Comparison of ENCODE assay signal across 33 cellular contexts in the genomic region with DNA sequence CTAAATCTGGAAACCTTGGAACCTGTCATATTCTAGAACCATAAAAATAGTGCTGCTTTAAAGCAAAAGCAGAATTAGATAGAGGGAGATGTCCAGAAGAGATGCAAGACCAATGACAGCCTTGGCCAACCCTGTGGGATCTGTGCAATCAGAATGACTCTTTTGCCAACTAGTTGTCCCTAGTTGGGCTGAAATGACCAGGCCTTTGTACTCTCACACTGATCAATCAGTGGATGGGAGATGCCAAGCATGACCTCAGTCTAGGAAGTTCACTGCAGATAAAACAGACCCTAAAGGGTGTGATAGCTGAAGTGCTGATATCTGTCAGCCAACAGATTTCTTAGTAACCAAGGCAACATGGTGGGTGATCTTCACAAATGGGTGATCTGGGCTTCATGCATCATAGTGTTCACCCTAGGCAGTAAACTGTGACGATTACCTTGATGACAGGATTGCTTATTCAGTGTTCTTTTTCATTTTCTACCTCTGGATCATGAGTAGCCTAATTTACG.
"Had no signal": no experiment of that assay in that cellular context is flagged by ENCODE, and none has a peak within 500 bp of the region (broad histone marks: within the 10 kb centered on the region; RNA-seq: fewer than 3 reads in every experiment).

No MANE protein-coding gene starts in this region.

- DNase-seq: activated CD4-positive, alpha-beta memory T cell treated with anti-CD3 and anti-CD28 coated beads for 36 hours; activated CD4-positive, alpha-beta T cell treated with anti-CD3 and anti-CD28 coated beads for 48 hours; activated CD8-positive, alpha-beta memory T cell treated with anti-CD3 and anti-CD28 coated beads, Interleukin-2, amount 50 U/mL, for 48 hours; activated gamma-delta T cell; activated naive CD4-positive, alpha-beta T cell treated with anti-CD3 and anti-CD28 coated beads, Interleukin-2, amount 10 ng/mL, durations not matched to agents 7 days and 5 days; activated naive CD8-positive, alpha-beta T cell treated with anti-CD3 and anti-CD28 coated beads, Interleukin-2, amount 10 ng/mL, durations not matched to agents 7 days and 5 days; activated T-cell treated with anti-CD3 and anti-CD28 coated beads, Interleukin-2, amount 50 U/mL, for 24 hours; caudate nucleus; endodermal cell; foreskin keratinocyte; heart left ventricle; hypothalamus; left ventricle myocardium superior; mammary epithelial cell; naive thymus-derived CD4-positive, alpha-beta T cell; occipital lobe; psoas muscle; stimulated activated CD4-positive, alpha-beta T cell treated with anti-CD3 and anti-CD28 coated beads, Interleukin-15, amount 100 ng/mL, for 24 hours; stimulated activated CD4-positive, alpha-beta T cell treated with anti-CD3 and anti-CD28 coated beads, Interleukin-2, amount 100 ng/mL, for 24 hours; stimulated activated naive CD4-positive, alpha-beta T cell; T-helper 17 cell; tibial artery; upper lobe of right lung had no signal

- H3K27me3 ChIP-seq: ascending aorta, foreskin keratinocyte, heart left ventricle, right atrium auricular region, suprapubic skin, tibial artery, upper lobe of right lung had no signal

- H3K4me1 ChIP-seq: ascending aorta, parathyroid adenoma, psoas muscle, right atrium auricular region, suprapubic skin, tibial artery, upper lobe of right lung had no signal

- H3K79me2 ChIP-seq: parathyroid adenoma had no signal

- H3K9ac ChIP-seq: parathyroid adenoma had no signal

- ATAC-seq: activated CD4-positive, CD25-positive, alpha-beta regulatory T cell treated with anti-CD3 and anti-CD28 coated beads, Interleukin-2, amount 50 U/mL, for 24 hours; esophagus mucosa; foreskin keratinocyte; heart left ventricle; left ventricle myocardium superior; naive thymus-derived CD4-positive, alpha-beta T cell; psoas muscle; T-helper 17 cell; upper lobe of right lung had no signal

- H3K9me3 ChIP-seq: ascending aorta, heart left ventricle, psoas muscle, right atrium auricular region, suprapubic skin, tibial artery, upper lobe of right lung had no signal

- H3K27me3 Mint-ChIP-seq: activated CD4-positive, alpha-beta memory T cell treated with anti-CD3 and anti-CD28 coated beads for 36 hours; activated naive CD4-positive, alpha-beta T cell treated with anti-CD3 and anti-CD28 coated beads, Interleukin-2, amount 10 ng/mL, durations not matched to agents 7 days and 5 days; activated naive CD8-positive, alpha-beta T cell treated with anti-CD3 and anti-CD28 coated beads, Interleukin-2, amount 10 ng/mL, durations not matched to agents 7 days and 5 days; activated T-cell treated with anti-CD3 and anti-CD28 coated beads, Interleukin-2, amount 50 U/mL, for 24 hours; brain; naive thymus-derived CD4-positive, alpha-beta T cell; T-helper 17 cell had no signal

- H3K4me3 ChIP-seq: ascending aorta, heart left ventricle, psoas muscle, right atrium auricular region, suprapubic skin, tibial artery, upper lobe of right lung had no signal

- H3K4me1 Mint-ChIP-seq: activated naive CD4-positive, alpha-beta T cell treated with anti-CD3 and anti-CD28 coated beads, Interleukin-2, amount 10 ng/mL, durations not matched to agents 7 days and 5 days; activated naive CD8-positive, alpha-beta T cell treated with anti-CD3 and anti-CD28 coated beads, Interleukin-2, amount 10 ng/mL, durations not matched to agents 7 days and 5 days; brain; neural crest cell; T-helper 17 cell had no signal

- H3K27ac ChIP-seq: ascending aorta, foreskin keratinocyte, heart left ventricle, parathyroid adenoma, psoas muscle, right atrium auricular region, suprapubic skin, tibial artery, upper lobe of right lung, VCaP had no signal

- H3K36me3 ChIP-seq: ascending aorta, heart left ventricle, right atrium auricular region, suprapubic skin, tibial artery, upper lobe of right lung had no signal

- H3K4me3 Mint-ChIP-seq: activated CD4-positive, alpha-beta memory T cell treated with anti-CD3 and anti-CD28 coated beads for 36 hours; activated naive CD4-positive, alpha-beta T cell treated with anti-CD3 and anti-CD28 coated beads, Interleukin-2, amount 10 ng/mL, durations not matched to agents 7 days and 5 days; activated naive CD8-positive, alpha-beta T cell treated with anti-CD3 and anti-CD28 coated beads, Interleukin-2, amount 10 ng/mL, durations not matched to agents 7 days and 5 days; activated T-cell treated with anti-CD3 and anti-CD28 coated beads, Interleukin-2, amount 50 U/mL, for 24 hours; brain; endodermal cell; mesothelial cell of epicardium; naive thymus-derived CD4-positive, alpha-beta T cell; neural crest cell; T-helper 17 cell had no signal

- H3K9me3 Mint-ChIP-seq: activated CD4-positive, alpha-beta memory T cell treated with anti-CD3 and anti-CD28 coated beads for 36 hours; activated naive CD4-positive, alpha-beta T cell treated with anti-CD3 and anti-CD28 coated beads, Interleukin-2, amount 10 ng/mL, durations not matched to agents 7 days and 5 days; activated naive CD8-positive, alpha-beta T cell treated with anti-CD3 and anti-CD28 coated beads, Interleukin-2, amount 10 ng/mL, durations not matched to agents 7 days and 5 days; activated T-cell treated with anti-CD3 and anti-CD28 coated beads, Interleukin-2, amount 50 U/mL, for 24 hours; brain; endodermal cell; mesothelial cell of epicardium; naive thymus-derived CD4-positive, alpha-beta T cell; neural crest cell had no signal

- H3K36me3 Mint-ChIP-seq: activated naive CD4-positive, alpha-beta T cell treated with anti-CD3 and anti-CD28 coated beads, Interleukin-2, amount 10 ng/mL, durations not matched to agents 7 days and 5 days; activated naive CD8-positive, alpha-beta T cell treated with anti-CD3 and anti-CD28 coated beads, Interleukin-2, amount 10 ng/mL, durations not matched to agents 7 days and 5 days; mesothelial cell of epicardium had no signal

- H3K27ac Mint-ChIP-seq: activated CD4-positive, alpha-beta memory T cell treated with anti-CD3 and anti-CD28 coated beads for 36 hours; activated naive CD4-positive, alpha-beta T cell treated with anti-CD3 and anti-CD28 coated beads, Interleukin-2, amount 10 ng/mL, durations not matched to agents 7 days and 5 days; activated naive CD8-positive, alpha-beta T cell treated with anti-CD3 and anti-CD28 coated beads, Interleukin-2, amount 10 ng/mL, durations not matched to agents 7 days and 5 days; activated T-cell treated with anti-CD3 and anti-CD28 coated beads, Interleukin-2, amount 50 U/mL, for 24 hours; brain; endodermal cell; mesothelial cell of epicardium; naive thymus-derived CD4-positive, alpha-beta T cell; T-helper 17 cell had no signal

- H2AFZ ChIP-seq: parathyroid adenoma had no signal
